ENCODE assay signal across 8 cellular contexts in the genomic region with DNA sequence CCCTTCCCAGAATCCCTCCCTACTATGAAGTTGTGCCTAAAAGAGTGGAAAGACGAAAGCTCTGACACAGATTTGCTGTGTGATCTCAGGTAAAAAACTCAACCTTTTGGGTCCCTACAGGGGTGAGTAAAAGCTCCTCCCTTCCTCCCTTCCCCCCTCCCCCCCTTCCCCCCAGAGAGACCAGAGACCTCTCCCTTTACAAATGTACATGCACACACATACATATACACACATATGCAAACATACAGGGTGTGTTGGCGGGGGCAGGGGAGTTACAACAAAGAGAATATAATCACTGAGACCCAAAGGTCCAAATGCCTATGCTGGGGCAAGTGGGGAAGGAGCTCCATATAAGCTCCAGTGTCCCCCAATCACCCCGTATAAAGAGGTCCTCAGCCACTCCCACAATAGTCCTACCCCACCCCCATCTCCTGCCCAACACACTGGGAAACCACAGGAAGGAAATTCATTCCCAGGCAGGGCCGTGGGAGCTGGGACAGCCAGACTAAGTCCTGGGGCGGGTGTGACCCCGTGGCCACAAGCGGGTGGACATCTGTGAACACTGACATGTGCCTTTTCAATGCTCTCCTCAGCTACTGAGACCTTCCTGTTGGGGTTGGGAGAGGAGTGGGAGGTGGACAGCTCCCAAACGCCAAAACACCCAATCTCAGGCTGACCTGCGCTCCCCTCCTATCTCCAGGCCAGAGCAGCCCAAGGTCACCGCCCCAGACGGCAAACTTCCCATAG. TPM values are rescaled to one million over a fixed set of nuclear protein-coding genes. Genes with fewer than 3 reads are reported as not detected.
DNase-seq lines count a peak whose midpoint lies in the region; ATAC-seq, FAIRE-seq and TF ChIP-seq lines count a peak whose summit lies in the region.

No MANE protein-coding gene starts in this region.

- CTCF ChIA-PET in HepG2 (lab: Yijun Ruan, JAX; ENCODE audit: low intra/inter-chr PET ratio, low total read pairs), result no interaction called here

- no peak for TF ChIP-seq POLR2A in breast epithelium (IDR thresholded peaks at IDR 0.05)
- no peak for TF ChIP-seq POLR2A in HepG2 (IDR thresholded peaks at IDR 0.05; ENCODE audit: insufficient read depth in 1 of 2, low read depth in 2 of 2, low read length in 2 of 2)
- no peak for TF ChIP-seq POLR2A in testis (IDR thresholded peaks at IDR 0.05)

- TF ChIP-seq CTCF in breast epithelium (IDR thresholded peaks at IDR 0.05), result no peak
- no peak for TF ChIP-seq CTCF in HepG2 (CRISPR knock-in tag; IDR thresholded peaks at IDR 0.05)
- no peak for TF ChIP-seq CTCF in testis (IDR thresholded peaks at IDR 0.05)
- no peak for TF ChIP-seq CTCF in GM20000 (IDR thresholded peaks at IDR 0.05; ENCODE audit: extremely low read depth, missing control alignments)

- BruUV-seq in HepG2 (replicated peaks; lab: Mats Ljungman, UMichigan), result no TSS peak

- H3K27me3 ChIP-seq in BLaER1 (no peaks in the 10 kb centered on the region), breast epithelium (no peaks in the 10 kb centered on the region), HepG2 (ENCODE audit: control insufficient read depth in 1 of 2, insufficient read depth in 2 of 2, low read length in 2 of 2) (peaks cover 2 to 15% of the 10 kb centered on the region in 2 experiments; a peak in 4 of 5 replicates), testis (no peaks in the 10 kb centered on the region)

- H3K27ac ChIP-seq in BLaER1 (peak overlapping the region; percentile 100), breast epithelium (peak overlapping the region; percentile 98 to 100), HepG2 (ENCODE audit: extremely low read length, insufficient read depth, low read length) (peak overlapping the region; percentile 4), testis (peak overlapping the region; percentile 98 to 100)

- in situ Hi-C loops in HepG2 (cut with HindIII; ENCODE audit: extremely low pct_ligation_motif_present, low pct_unique_long_range_greater_than_20kb), result no loop called here

- 29% methylated on average over 9 of the region's 11 CpGs for WGBS in HepG2 (ENCODE audit: low lambda C conversion rate)
- WGBS in testis, 2 donors, result 9 to 10% methylated on average over 11 of the region's 11 CpGs

- H3K9me3 ChIP-seq in BLaER1 (no peaks in the 10 kb centered on the region), breast epithelium (no peaks in the 10 kb centered on the region), HepG2 (ENCODE audit: low read length) (no peaks in the 10 kb centered on the region), testis (no peaks in the 10 kb centered on the region)

- ATAC-seq in HepG2 (peak; percentile 6), HG02623 (IDR thresholded peaks at IDR 0.05; ENCODE audit: unreplicated experiment) (no peak)

- intact Hi-C loops in breast epithelium (cut with DNase I; ENCODE audit: low total_unique reads) (loop anchor here (5.0 to 10.0 kb wide), 2 partner anchors 36 to 166 kb away; no protein-coding TSS in a partner anchor), HepG2 (cut with micrococcal nuclease; ENCODE audit: unreplicated experiment) (loop anchor here (2.0 kb wide), 1 partner anchor 18 kb away; no protein-coding TSS in a partner anchor), testis (cut with DNase I; ENCODE audit: low total_unique reads) (loop anchor here (5.0 kb wide), 1 partner anchor 41 kb away; no protein-coding TSS in a partner anchor)

- H4K20me1 ChIP-seq in BLaER1, result peaks cover 61% of the 10 kb centered on the region
- H4K20me1 ChIP-seq in HepG2 (ENCODE audit: insufficient read depth, low read length), result peaks cover 51% of the 10 kb centered on the region

- peak overlapping the region; percentile 100 for H3K9ac ChIP-seq in BLaER1
- H3K9ac ChIP-seq in HepG2 (ENCODE audit: insufficient read depth, low read depth, low read length), result peak overlapping the region; percentile 62

- peaks cover 69% of the 10 kb centered on the region for H3K4me1 ChIP-seq in BLaER1
- H3K4me1 ChIP-seq in breast epithelium, result peaks cover 23 to 52% of the 10 kb centered on the region in 2 donors
- H3K4me1 ChIP-seq in HepG2 (ENCODE audit: insufficient read depth, low read length), result peaks cover 64% of the 10 kb centered on the region
- H3K4me1 ChIP-seq in testis, result peaks cover 75% of the 10 kb centered on the region

- no peak overlapping the region for H2AFZ ChIP-seq in HepG2 (ENCODE audit: low read length)

- H3K36me3 ChIP-seq in BLaER1 (peaks cover 46% of the 10 kb centered on the region), breast epithelium (no peaks in the 10 kb centered on the region), HepG2 (replicated peaks in 1 of 2; ENCODE audit: control insufficient read depth in 1 of 2, insufficient read depth in 2 of 2, low read length in 2 of 2) (peaks cover 0 to 7% of the 10 kb centered on the region in 2 experiments; a peak in 1 of 5 replicates), testis (ENCODE audit: low read depth, missing control alignments) (no peaks in the 10 kb centered on the region)

- peak; percentile 74 for DNase-seq in LHCN-M2 (ENCODE audit: low read depth)
- DNase-seq in breast epithelium (ENCODE audit: low spot score in 2 of 2), result no peak
- DNase-seq in HepG2 (ENCODE audit: low spot score), result no peak
- peak; percentile 67 for DNase-seq in testis
- DNase-seq in GM20000 (ENCODE audit: low spot score), result no peak
- no peak for DNase-seq in activated gamma-delta T cell treated with Interleukin-2 at 50 U/mL for 16 hours

- H3K4me3 ChIP-seq in BLaER1 (peak overlapping the region; percentile 100), breast epithelium (peak overlapping the region; percentile 90 to 98 (median 94)), HepG2 (replicated peaks in 1 of 3; ENCODE audit: insufficient read depth in 1 of 3, low read depth in 2 of 3, low read length in 3 of 3) (peak overlapping the region; percentile 75 to 97 (median 94)), testis (peak overlapping the region; percentile 99 to 100)

- no peak for TF ChIP-seq RAD21 in HepG2 (CRISPR knock-in tag; IDR thresholded peaks at IDR 0.05)

- H3K4me2 ChIP-seq in BLaER1 (peak overlapping the region; percentile 98), HepG2 (ENCODE audit: low read depth, low read length) (peak overlapping the region; percentile 79)

- TF ChIP-seq EP300 in HepG2 (IDR thresholded peaks at IDR 0.05; ENCODE audit: low read depth in 2 of 2, low read length in 2 of 2) (no peak), HepG2 (CRISPR knock-in tag; IDR thresholded peaks at IDR 0.05; ENCODE audit: borderline replicate concordance) (no peak)

- POLR2A ChIA-PET in HepG2 (lab: Yijun Ruan, JAX), result interaction anchor here (1.3 to 2.1 kb wide), 2 partner anchors 13 to 41 kb away, joined by 5 to 19 read pairs; no protein-coding TSS in a partner anchor

- FAIRE-seq in HepG2 (lab: Jason Lieb, UNC), result peak; percentile 67

- peaks cover 29% of the 10 kb centered on the region for H3K79me2 ChIP-seq in HepG2 (ENCODE audit: insufficient read depth, low read length)

TF ChIP-seq in HepG2, 621 proteins besides CTCF, POLR2A, EP300 and RAD21 (continues in another document):
- TF ChIP-seq SNAPC5 (CRISPR knock-in tag; IDR thresholded peaks at IDR 0.05; ENCODE audit: borderline replicate concordance), result no peak
- peak; percentile 31; the same call in 1 of the 2 replicates for TF ChIP-seq HDAC2 (CRISPR knock-in tag; IDR thresholded peaks at IDR 0.05)
- TF ChIP-seq ARNTL (CRISPR knock-in tag; IDR thresholded peaks at IDR 0.05), result no peak
- TF ChIP-seq GLMP (CRISPR knock-in tag; IDR thresholded peaks at IDR 0.05; ENCODE audit: borderline replicate concordance), result no peak
- TF ChIP-seq RBAK (CRISPR knock-in tag; IDR thresholded peaks at IDR 0.05), result no peak
- TF ChIP-seq GATAD2A (CRISPR knock-in tag; IDR thresholded peaks at IDR 0.05), result peak; percentile 22; the same call in 1 of the 2 replicates
- peak; percentile 9; the same call in 1 of the 2 replicates for TF ChIP-seq HOXA3 (CRISPR knock-in tag; IDR thresholded peaks at IDR 0.05)
- no peak for TF ChIP-seq ZNF737 (CRISPR knock-in tag; IDR thresholded peaks at IDR 0.05; ENCODE audit: borderline replicate concordance)

RNA-seq across cellular contexts. Expression of gene MEF2D, which starts 2.0 kb away (rescaled TPM):
- total RNA-seq in LHCN-M2 (2014; rRNA removed), result 21.9 and 23.2 TPM in 2 replicates
- polyA plus RNA-seq in LHCN-M2 (2012), result 27.4 TPM
- total RNA-seq in breast epithelium, result 10 to 100 TPM; 25.8 to 34.9 (median 32.1) TPM
- 1.3 and 1.6 TPM in 2 replicates for total RNA-seq in HepG2 (2016; rRNA removed; fragmentation: Illumina TruSeq; extraction: Trizol)
- total RNA-seq in HepG2 (2016; cell fraction: cytosol; rRNA removed; fragmentation: Illumina TruSeq; extraction: Trizol; ENCODE audit: low read depth), result 0.10 and 0.18 TPM in 2 replicates
- total RNA-seq in HepG2 (2016; cell fraction: insoluble cytoplasmic fraction; rRNA removed; fragmentation: Illumina TruSeq; extraction: Trizol), result 0.94 and 1.4 TPM in 2 replicates
- 0.86 and 1.1 TPM in 2 replicates for total RNA-seq in HepG2 (2016; cell fraction: membrane; rRNA removed; fragmentation: Illumina TruSeq; extraction: Trizol)
- total RNA-seq in HepG2 (2016; cell fraction: nucleus; rRNA removed; fragmentation: Illumina TruSeq; extraction: Trizol), result 1.6 and 2.1 TPM in 2 replicates
- 3.9 and 4.8 TPM in 2 replicates for polyA plus RNA-seq in HepG2 (2011; rRNA removed)
- polyA plus RNA-seq in HepG2 (2011; cell fraction: cytosol; rRNA removed), result 3.4 and 4.5 TPM in 2 replicates
- polyA plus RNA-seq in HepG2 (2011; cell fraction: nucleus; rRNA removed), result 16.7 and 19.0 TPM in 2 replicates
- polyA plus RNA-seq in HepG2 (2012), result 7.2 and 7.9 TPM in 2 replicates
- polyA plus RNA-seq in HepG2 (2016; cell fraction: cytosol; fragmentation: Illumina TruSeq; extraction: Trizol; ENCODE audit: low read depth), result 0.14 and 0.24 TPM in 2 replicates
- 2.7 and 4.2 TPM in 2 replicates for polyA plus RNA-seq in HepG2 (2016; cell fraction: insoluble cytoplasmic fraction; fragmentation: Illumina TruSeq; extraction: Trizol; ENCODE audit: low read depth)
- polyA plus RNA-seq in HepG2 (2016; cell fraction: membrane; fragmentation: Illumina TruSeq; extraction: Trizol; ENCODE audit: low read depth), result 0.64 and 0.70 TPM in 2 replicates
- polyA plus RNA-seq in HepG2 (2016; cell fraction: nucleus; fragmentation: Illumina TruSeq; extraction: Trizol; ENCODE audit: insufficient read depth, low read depth), result 5.2 and 6.2 TPM in 2 replicates
- 6.9 and 12.7 TPM in 2 replicates for polyA minus RNA-seq in HepG2 (2011; rRNA and poly(A)+ RNA removed; ENCODE audit: low replicate concordance)
- polyA minus RNA-seq in HepG2 (2011; cell fraction: cytosol; rRNA and poly(A)+ RNA removed), result 4.3 and 7.2 TPM in 2 replicates
- 5.4 and 6.3 TPM in 2 replicates for polyA minus RNA-seq in HepG2 (2011; cell fraction: nucleus; rRNA and poly(A)+ RNA removed)
- 100 to 1,000 TPM in 1 of 2 donors, 10 to 100 TPM in 1; 96.8 to 113 TPM for total RNA-seq in testis
- 34.4 TPM for polyA plus RNA-seq in testis (ENCODE audit: insufficient read depth, low read depth, low replicate concordance)

Comparison
In these comparisons a context has a peak if more than half of its experiments do, and no peak if none do; other contexts are left out.
1. H3K27ac ChIP-seq: peak in every context shown above with its lines; median percentile 100 in BLaER1; 99 in breast epithelium; 99 in testis; 4 in HepG2.
2. DNase-seq: peak in LHCN-M2 (single experiment) and testis (single experiment); none in breast epithelium (0 of 2), HepG2 (single experiment), GM20000 (single experiment) and activated gamma-delta T cell treated with Interleukin-2 at 50 U/mL for 16 hours (single experiment).
3. Peak in every context shown above with its lines, with median percentiles within 50 percentile points of each other: H3K4me3 ChIP-seq.